1 cellular context compared by ENCODE assay signal in the genomic region with DNA sequence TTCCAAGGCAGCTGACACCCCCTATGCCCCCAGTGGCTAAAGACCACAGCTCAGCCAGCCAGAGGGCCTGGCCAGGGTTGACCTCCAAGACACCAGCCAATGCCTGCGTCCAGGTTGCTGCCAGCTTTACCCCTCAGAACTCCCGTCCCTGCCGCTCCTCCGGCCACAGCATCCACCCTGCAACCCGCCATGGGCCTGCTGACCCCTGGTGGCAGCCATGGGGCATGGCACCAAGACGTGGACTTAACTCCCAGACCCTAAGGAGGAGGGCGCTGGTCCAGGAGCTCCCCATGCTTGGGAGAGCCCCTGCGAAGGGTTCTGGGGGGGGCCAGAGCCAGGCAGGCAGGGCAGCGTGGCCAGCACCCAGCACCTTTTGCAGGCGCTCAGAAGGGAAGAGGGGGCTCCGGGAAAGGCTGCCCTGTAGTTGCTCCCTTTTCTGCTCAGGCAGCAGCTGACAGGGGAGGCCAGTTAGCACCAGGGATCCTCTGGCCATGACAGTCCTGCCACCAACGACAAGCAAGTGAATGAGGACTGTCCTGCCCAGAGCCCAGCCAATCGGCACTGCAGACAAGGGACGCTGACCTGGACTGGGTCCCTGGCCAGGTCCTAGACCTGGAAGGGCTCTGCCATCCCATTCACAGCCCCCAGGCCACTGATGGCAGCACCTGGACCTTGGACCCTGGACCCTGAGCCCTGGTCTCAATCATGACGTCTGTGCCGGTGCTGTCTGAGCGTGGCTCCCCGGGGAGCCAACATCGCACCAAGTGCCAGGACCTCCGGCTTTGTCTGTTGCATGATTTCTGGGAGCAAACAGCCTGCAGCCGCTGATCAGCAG.
A peak's percentile ranks its signal among the peaks of the same experiment; 100 is the strongest.
TF ChIP-seq lines count a peak whose summit lies in the region.

No MANE protein-coding gene starts in this region.

TF ChIP-seq in HepG2, 621 proteins besides CTCF, POLR2A, EP300 and RAD21 (continued from another document):
- TF ChIP-seq, protein P1, sequence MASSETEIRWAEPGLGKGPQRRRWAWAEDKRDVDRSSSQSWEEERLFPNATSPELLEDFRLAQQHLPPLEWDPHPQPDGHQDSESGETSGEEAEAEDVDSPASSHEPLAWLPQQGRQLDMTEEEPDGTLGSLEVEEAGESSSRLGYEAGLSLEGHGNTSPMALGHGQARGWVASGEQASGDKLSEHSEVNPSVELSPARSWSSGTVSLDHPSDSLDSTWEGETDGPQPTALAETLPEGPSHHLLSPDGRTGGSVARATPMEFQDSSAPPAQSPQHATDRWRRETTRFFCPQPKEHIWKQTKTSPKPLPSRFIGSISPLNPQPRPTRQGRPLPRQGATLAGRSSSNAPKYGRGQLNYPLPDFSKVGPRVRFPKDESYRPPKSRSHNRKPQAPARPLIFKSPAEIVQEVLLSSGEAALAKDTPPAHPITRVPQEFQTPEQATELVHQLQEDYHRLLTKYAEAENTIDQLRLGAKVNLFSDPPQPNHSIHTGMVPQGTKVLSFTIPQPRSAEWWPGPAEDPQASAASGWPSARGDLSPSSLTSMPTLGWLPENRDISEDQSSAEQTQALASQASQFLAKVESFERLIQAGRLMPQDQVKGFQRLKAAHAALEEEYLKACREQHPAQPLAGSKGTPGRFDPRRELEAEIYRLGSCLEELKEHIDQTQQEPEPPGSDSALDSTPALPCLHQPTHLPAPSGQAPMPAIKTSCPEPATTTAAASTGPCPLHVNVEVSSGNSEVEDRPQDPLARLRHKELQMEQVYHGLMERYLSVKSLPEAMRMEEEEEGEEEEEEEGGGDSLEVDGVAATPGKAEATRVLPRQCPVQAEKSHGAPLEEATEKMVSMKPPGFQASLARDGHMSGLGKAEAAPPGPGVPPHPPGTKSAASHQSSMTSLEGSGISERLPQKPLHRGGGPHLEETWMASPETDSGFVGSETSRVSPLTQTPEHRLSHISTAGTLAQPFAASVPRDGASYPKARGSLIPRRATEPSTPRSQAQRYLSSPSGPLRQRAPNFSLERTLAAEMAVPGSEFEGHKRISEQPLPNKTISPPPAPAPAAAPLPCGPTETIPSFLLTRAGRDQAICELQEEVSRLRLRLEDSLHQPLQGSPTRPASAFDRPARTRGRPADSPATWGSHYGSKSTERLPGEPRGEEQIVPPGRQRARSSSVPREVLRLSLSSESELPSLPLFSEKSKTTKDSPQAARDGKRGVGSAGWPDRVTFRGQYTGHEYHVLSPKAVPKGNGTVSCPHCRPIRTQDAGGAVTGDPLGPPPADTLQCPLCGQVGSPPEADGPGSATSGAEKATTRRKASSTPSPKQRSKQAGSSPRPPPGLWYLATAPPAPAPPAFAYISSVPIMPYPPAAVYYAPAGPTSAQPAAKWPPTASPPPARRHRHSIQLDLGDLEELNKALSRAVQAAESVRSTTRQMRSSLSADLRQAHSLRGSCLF (CRISPR knock-in tag; IDR thresholded peaks at IDR 0.05; ENCODE audit: borderline replicate concordance): no peak
- TF ChIP-seq ZNF33B (CRISPR knock-in tag; IDR thresholded peaks at IDR 0.05) (no peak), E2F1 (CRISPR knock-in tag; IDR thresholded peaks at IDR 0.05) (no peak), GABPA (IDR thresholded peaks at IDR 0.05; ENCODE audit: low read depth, low read length) (no peak), GABPA (CRISPR knock-in tag; IDR thresholded peaks at IDR 0.05; ENCODE audit: low read depth) (no peak), ZSCAN21 (CRISPR knock-in tag; IDR thresholded peaks at IDR 0.05; ENCODE audit: borderline replicate concordance) (0 out of 2 replicates have a peak, but pooled peaks have one; percentile 70), STAG1 (CRISPR knock-in tag; IDR thresholded peaks at IDR 0.05) (peak; percentile 92), KDM2A (CRISPR knock-in tag; IDR thresholded peaks at IDR 0.05; ENCODE audit: borderline replicate concordance, low read depth) (peak; percentile 63), ZFP82 (CRISPR knock-in tag; IDR thresholded peaks at IDR 0.05; ENCODE audit: borderline replicate concordance) (no peak), XRCC5 (optimal IDR thresholded peaks at IDR 0.05; ENCODE audit: low read length) (peak; percentile 60), SMARCC2 (IDR thresholded peaks at IDR 0.05) (no peak), HNF4A (CRISPR knock-in tag; IDR thresholded peaks at IDR 0.05) (0 out of 2 replicates have a peak, but pooled peaks have one; percentile 36), RFX1 (IDR thresholded peaks at IDR 0.05) (no peak), TFDP1 (CRISPR knock-in tag; IDR thresholded peaks at IDR 0.05; ENCODE audit: borderline replicate concordance) (peak; percentile 41; the same call in 1 of the 2 replicates), ZNF768 (CRISPR knock-in tag; IDR thresholded peaks at IDR 0.05) (0 out of 2 replicates have a peak, but pooled peaks have one; percentile 35)
